In the genomic region with DNA sequence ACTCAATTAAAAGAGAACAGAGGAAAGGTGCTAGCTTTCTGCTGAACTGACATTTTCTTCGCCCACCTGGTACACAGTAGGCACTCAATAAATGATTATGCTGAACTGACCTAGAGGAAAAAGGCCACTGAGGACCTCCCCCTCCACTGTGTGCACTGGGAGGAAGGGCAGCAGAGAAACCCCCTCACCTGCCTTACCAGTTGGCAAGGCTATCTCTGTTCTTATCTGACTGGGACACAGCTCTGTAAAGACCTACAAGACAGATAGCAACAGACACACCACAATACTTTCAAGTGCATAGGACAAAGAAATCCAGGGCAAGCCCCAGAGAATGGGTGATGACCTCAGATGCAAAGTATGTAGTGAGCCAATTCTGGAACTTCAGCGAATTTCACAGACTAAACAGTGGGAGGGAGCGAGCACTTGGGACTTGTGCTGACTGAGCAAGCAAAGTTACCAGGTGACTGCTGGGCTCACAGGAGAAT, we compare ENCODE assay signal across 9 cellular contexts. TPM values are rescaled to one million over a fixed set of nuclear protein-coding genes. Genes with fewer than 3 reads are reported as not detected.
DNase-seq lines count a peak whose midpoint lies in the region; ATAC-seq and TF ChIP-seq lines count a peak whose summit lies in the region.
"Had no signal": no experiment of that assay in that cellular context is flagged by ENCODE, and none has a peak within 500 bp of the region (broad histone marks: within the 10 kb centered on the region; RNA-seq: fewer than 3 reads in every experiment).

No MANE protein-coding gene starts in this region.

- TF ChIP-seq CTCF in coronary artery (IDR thresholded peaks at IDR 0.05): no peak

- H3K9me3 Mint-ChIP-seq in naive B cell: peaks cover 0 to 5% (median 0%) of the 10 kb centered on the region in 7 donors
- H3K9me3 Mint-ChIP-seq: T-helper 1 cell treated with Interleukin-12 subunit alpha and Interleukin-12 subunit beta and Interleukin-4 antibody, amounts not matched to agents 30 μg/mL and 1 μg/mL, for 36 hours had no signal

- H3K4me3 Mint-ChIP-seq in naive B cell: no peak overlapping the region
- H3K4me3 Mint-ChIP-seq: T-helper 1 cell treated with Interleukin-12 subunit alpha and Interleukin-12 subunit beta and Interleukin-4 antibody, amounts not matched to agents 30 μg/mL and 1 μg/mL, for 36 hours had no signal

- peak; percentile 88 for DNase-seq in ELF-1 (ENCODE audit: low read depth, low spot score)
- no peak for DNase-seq in coronary artery (ENCODE audit: low spot score)
- no peak for DNase-seq in naive B cell

- H3K4me1 Mint-ChIP-seq in naive B cell: peaks cover 30 to 45% (median 42%) of the 10 kb centered on the region in 3 donors

- ATAC-seq in HG03469 (IDR thresholded peaks at IDR 0.05; ENCODE audit: unreplicated experiment) (peak; percentile 56), naive B cell (ENCODE audit: low read depth in 2 of 2) (no peak), HG03097 (IDR thresholded peaks at IDR 0.05; ENCODE audit: low FRiP score, unreplicated experiment) (no peak), GM21360 (IDR thresholded peaks at IDR 0.05; ENCODE audit: unreplicated experiment) (no peak), HG03025 (IDR thresholded peaks at IDR 0.05; ENCODE audit: low FRiP score, unreplicated experiment) (no peak), HG03135 (IDR thresholded peaks at IDR 0.05; ENCODE audit: unreplicated experiment) (no peak)

- peak overlapping the region; percentile 58 to 80 for H3K27ac ChIP-seq in coronary artery

- H3K4me3 ChIP-seq in coronary artery: no peak overlapping the region

- no peaks in the 10 kb centered on the region for H3K27me3 Mint-ChIP-seq in naive B cell

- peak overlapping the region in 5 of 6 donors; percentile 26 to 99 (median 73) for H3K27ac Mint-ChIP-seq in naive B cell
- H3K27ac Mint-ChIP-seq: T-helper 1 cell treated with Interleukin-12 subunit alpha and Interleukin-12 subunit beta and Interleukin-4 antibody, amounts not matched to agents 30 μg/mL and 1 μg/mL, for 36 hours had no signal

- H3K36me3 Mint-ChIP-seq in naive B cell: peaks cover 13 to 33% of the 10 kb centered on the region in 2 donors

RNA-seq across cellular contexts. Expression of a gene that starts 30.4 kb away (rescaled TPM):
- polyA plus RNA-seq in naive B cell (ENCODE audit: low read depth in 6 of 6): 100 to 1,000 TPM; 348 to 523 (median 419) TPM
